Comparison of ENCODE assay signal across 8 cellular contexts in the genomic region with DNA sequence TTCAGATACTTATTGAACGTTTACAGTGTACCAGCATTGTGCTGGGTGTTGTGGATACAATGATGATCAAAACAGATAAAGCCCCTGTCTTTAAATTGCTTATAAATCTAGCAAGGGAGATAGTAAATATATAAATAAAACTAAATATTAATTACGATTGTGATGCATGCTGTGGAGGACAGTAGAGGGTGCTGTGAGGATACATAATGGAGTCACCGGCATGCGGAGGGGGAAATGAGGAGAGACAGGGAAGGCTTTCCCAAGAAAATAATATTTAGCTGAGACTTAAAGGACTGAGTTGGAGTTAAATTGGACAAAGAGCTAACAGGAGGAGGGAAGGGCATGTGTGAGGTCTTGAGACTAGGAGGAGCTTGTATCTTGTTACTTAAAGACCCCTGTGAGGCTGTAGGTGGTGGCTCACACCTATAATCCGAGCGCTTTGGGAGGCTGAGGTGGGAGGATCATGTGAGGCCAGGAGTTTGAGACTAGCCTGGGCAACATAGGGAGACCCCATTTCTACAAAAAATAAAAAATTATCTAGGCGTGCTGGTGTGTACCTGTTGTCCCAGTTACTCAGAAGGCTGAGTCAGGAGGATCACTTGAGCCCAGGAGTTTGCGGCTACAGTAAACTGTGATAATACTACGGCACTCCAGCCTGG. TPM values are rescaled to one million over a fixed set of nuclear protein-coding genes. Genes with fewer than 3 reads are reported as not detected.
DNase-seq lines count a peak whose midpoint lies in the region; ATAC-seq and TF ChIP-seq lines count a peak whose summit lies in the region.

No MANE protein-coding gene starts in this region.

- H3K36me3 Mint-ChIP-seq in activated CD4-positive, alpha-beta T cell treated with anti-CD3 and anti-CD28 coated beads, Interleukin-2, amount 10 ng/mL, durations not matched to agents 24 days and 14 days (ENCODE audit: low read depth): peaks cover 8% of the 10 kb centered on the region

- no peaks in the 10 kb centered on the region for H4K20me1 ChIP-seq in OCI-LY1 (ENCODE audit: insufficient read depth, low read length)

- DNase-seq in activated CD4-positive, alpha-beta T cell treated with anti-CD3 and anti-CD28 coated beads, Interleukin-2, amount 10 ng/mL, durations not matched to agents 24 days and 14 days: no peak
- DNase-seq in activated CD4-positive, alpha-beta T cell treated with anti-CD3 and anti-CD28 coated beads for 48 hours: no peak
- DNase-seq in erythroblast (lab: John Stamatoyannopoulos, UW) (peak; percentile 14 to 16), putamen (ENCODE audit: low spot score) (peak; percentile 25)
- DNase-seq in activated CD8-positive, alpha-beta memory T cell treated with anti-CD3 and anti-CD28 coated beads, Interleukin-2, amount 50 U/mL, for 4 hours: no peak

- no peak overlapping the region for H3K27ac ChIP-seq in OCI-LY1 (ENCODE audit: low read depth, low read length, poor library complexity, severe bottlenecking)

- TF ChIP-seq CTCF in OCI-LY1 (IDR thresholded peaks at IDR 0.05; ENCODE audit: low read length): peak; percentile 47

- no peak for TF ChIP-seq POLR2A in erythroblast (IDR thresholded peaks at IDR 0.05; ENCODE audit: low read length)

- intact Hi-C loops in activated CD4-positive, alpha-beta T cell treated with anti-CD3 and anti-CD28 coated beads, Interleukin-2, amount 10 ng/mL, durations not matched to agents 24 days and 14 days (cut with micrococcal nuclease): loop anchor here (5.0 kb wide), 1 partner anchor 328 kb away; no protein-coding TSS in a partner anchor

- no peak overlapping the region for H3K4me3 ChIP-seq in OCI-LY1 (ENCODE audit: low read depth, low read length, poor library complexity, severe bottlenecking)

- no peaks in the 10 kb centered on the region for H3K9me3 Mint-ChIP-seq in activated CD4-positive, alpha-beta T cell treated with anti-CD3 and anti-CD28 coated beads, Interleukin-2, amount 10 ng/mL, durations not matched to agents 24 days and 14 days

- no peak for ATAC-seq in HG03159 (IDR thresholded peaks at IDR 0.05; ENCODE audit: unreplicated experiment)
- no peak for ATAC-seq in GM21528 (IDR thresholded peaks at IDR 0.05; ENCODE audit: low FRiP score, unreplicated experiment)

- peaks cover 26% of the 10 kb centered on the region for H3K4me1 Mint-ChIP-seq in activated CD4-positive, alpha-beta T cell treated with anti-CD3 and anti-CD28 coated beads, Interleukin-2, amount 10 ng/mL, durations not matched to agents 24 days and 14 days

- H3K36me3 ChIP-seq in OCI-LY1 (ENCODE audit: insufficient read depth, low read length): no peaks in the 10 kb centered on the region

- H3K9me3 ChIP-seq in OCI-LY1 (ENCODE audit: low read length): 0 out of 2 replicates have a peak, but pooled peaks cover 4% of the 10 kb centered on the region

- H3K4me3 Mint-ChIP-seq in activated CD4-positive, alpha-beta T cell treated with anti-CD3 and anti-CD28 coated beads, Interleukin-2, amount 10 ng/mL, durations not matched to agents 24 days and 14 days: peak overlapping the region; percentile 46

- no peaks in the 10 kb centered on the region for H3F3A ChIP-seq in OCI-LY1 (ENCODE audit: insufficient read depth, low read length)

- peaks cover 11% of the 10 kb centered on the region for H3K79me2 ChIP-seq in OCI-LY1 (ENCODE audit: insufficient read depth, low read length)

- H3K27ac Mint-ChIP-seq in activated CD4-positive, alpha-beta T cell treated with anti-CD3 and anti-CD28 coated beads, Interleukin-2, amount 10 ng/mL, durations not matched to agents 24 days and 14 days: no peak overlapping the region

- H3K4me1 ChIP-seq in OCI-LY1 (ENCODE audit: insufficient read depth, low read length, severe bottlenecking): peaks cover 21% of the 10 kb centered on the region

- H3K27me3 ChIP-seq in OCI-LY1 (ENCODE audit: insufficient read depth, low read length): no peaks in the 10 kb centered on the region

- H2AFZ ChIP-seq in OCI-LY1 (ENCODE audit: low read length): no peak overlapping the region

- no peaks in the 10 kb centered on the region for H3K9me2 ChIP-seq in OCI-LY1 (ENCODE audit: low read depth, low read length)

- no peaks in the 10 kb centered on the region for H3K27me3 Mint-ChIP-seq in activated CD4-positive, alpha-beta T cell treated with anti-CD3 and anti-CD28 coated beads, Interleukin-2, amount 10 ng/mL, durations not matched to agents 24 days and 14 days

- no peak overlapping the region for H3K4me2 ChIP-seq in OCI-LY1 (ENCODE audit: low read length)

- no peak overlapping the region for H3K9ac ChIP-seq in OCI-LY1 (ENCODE audit: low read length)

RNA-seq across cellular contexts. Expression of a gene that starts 2.4 kb away (rescaled TPM):
- 19.4 and 22.8 TPM in 2 replicates for total RNA-seq in activated CD4-positive, alpha-beta T cell treated with anti-CD3 and anti-CD28 coated beads, Interleukin-2, amount 10 ng/mL, durations not matched to agents 24 days and 14 days

Comparison
In these comparisons a context has a peak if more than half of its experiments do, and no peak if none do; other contexts are left out.
1. DNase-seq: peak in erythroblast (2 of 2) and putamen (single experiment); none in activated CD4-positive, alpha-beta T cell treated with anti-CD3 and anti-CD28 coated beads, Interleukin-2, amount 10 ng/mL, durations not matched to agents 24 days and 14 days (single experiment), activated CD4-positive, alpha-beta T cell treated with anti-CD3 and anti-CD28 coated beads for 48 hours (single experiment) and activated CD8-positive, alpha-beta memory T cell treated with anti-CD3 and anti-CD28 coated beads, Interleukin-2, amount 50 U/mL, for 4 hours (single experiment).